In genomic region chr13:85366759-85367417, GRCh38 we compare ENCODE assay signal across 32 cellular contexts.
DNase-seq lines count a peak whose midpoint lies in the region; ATAC-seq and TF ChIP-seq lines count a peak whose summit lies in the region.
"Had no signal": no experiment of that assay in that cellular context is flagged by ENCODE, and none has a peak within 500 bp of the region (broad histone marks: within the 10 kb centered on the region; RNA-seq: fewer than 3 reads in every experiment).

No MANE protein-coding gene starts in this region.

- H4K20me1 ChIP-seq in OCI-LY7 (ENCODE audit: insufficient read depth, low read length): no peaks in the 10 kb centered on the region

- no peak overlapping the region for H4K91ac ChIP-seq in mesenchymal stem cell (ENCODE audit: low read length)

- H3K4me1 ChIP-seq in OCI-LY7 (ENCODE audit: insufficient read depth, low read length, poor library complexity, severe bottlenecking) (no peaks in the 10 kb centered on the region), mesenchymal stem cell (ENCODE audit: control insufficient read depth, insufficient read depth, low read depth, low read length) (no peaks in the 10 kb centered on the region), gastroesophageal sphincter (no peaks in the 10 kb centered on the region)
- H3K4me1 ChIP-seq: heart left ventricle, lower lobe of right lung, stomach, tibial artery had no signal

- H3K18ac ChIP-seq in mesenchymal stem cell (ENCODE audit: low read depth in 1 of 2, low read length in 2 of 2): no peak overlapping the region

- CTCF ChIA-PET in OCI-LY7 (lab: Charles Lee; ENCODE audit: unreplicated experiment): no interaction called here
- CTCF ChIA-PET in activated CD8-positive, alpha-beta T cell treated with anti-CD3 and anti-CD28 coated beads, Interleukin-2, amount 10 ng/mL, durations not matched to agents 7 days and 5 days (lab: Charles Lee): no interaction called here

- no peak overlapping the region for H2BK120ac ChIP-seq in mesenchymal stem cell (ENCODE audit: low read depth, low read length)

- H2BK15ac ChIP-seq in mesenchymal stem cell (ENCODE audit: low read depth, poor library complexity, severe bottlenecking): no peak overlapping the region

- H3K4ac ChIP-seq in mesenchymal stem cell (ENCODE audit: low read depth in 1 of 2, low read length in 2 of 2): no peak overlapping the region

- BruUV-seq in OCI-LY7 (replicated peaks; lab: Mats Ljungman, UMichigan): no TSS peak

- no peak overlapping the region for H2BK5ac ChIP-seq in mesenchymal stem cell (ENCODE audit: low read depth, low read length, poor library complexity, severe bottlenecking)

- H3K27ac ChIP-seq in OCI-LY7 (ENCODE audit: low read depth, low read length, poor library complexity, severe bottlenecking) (no peak overlapping the region), mesenchymal stem cell (ENCODE audit: low read length, poor library complexity, severe bottlenecking) (no peak overlapping the region), gastroesophageal sphincter (no peak overlapping the region)
- H3K27ac ChIP-seq: epithelial cell of prostate, heart left ventricle, lower lobe of right lung, ovary, skin epidermis, stomach, tibial artery had no signal

- H2AFZ ChIP-seq in OCI-LY7 (ENCODE audit: low read length) (0 out of 2 replicates have a peak overlapping the region, but pooled peaks have one; percentile 3), mesenchymal stem cell (ENCODE audit: low read depth, low read length) (no peak overlapping the region)

- TF ChIP-seq POLR2A in gastroesophageal sphincter (IDR thresholded peaks at IDR 0.05): no peak

- no peaks in the 10 kb centered on the region for H3K79me1 ChIP-seq in mesenchymal stem cell (replicated peaks; ENCODE audit: low read length, poor library complexity, severe bottlenecking)

- H4K8ac ChIP-seq in mesenchymal stem cell (ENCODE audit: low read length): no peak overlapping the region

- H3K36me3 Mint-ChIP-seq in activated naive CD8-positive, alpha-beta T cell treated with anti-CD3 and anti-CD28 coated beads for 36 hours: no peaks in the 10 kb centered on the region
- H3K36me3 Mint-ChIP-seq in activated CD8-positive, alpha-beta T cell treated with anti-CD3 and anti-CD28 coated beads, Interleukin-2, amount 10 ng/mL, durations not matched to agents 7 days and 5 days (ENCODE audit: low read depth): no peaks in the 10 kb centered on the region
- H3K36me3 Mint-ChIP-seq: activated naive CD4-positive, alpha-beta T cell treated with anti-CD3 and anti-CD28 coated beads, Interleukin-2, amount 50 U/mL, for 24 hours had no signal

- H3K9me3 Mint-ChIP-seq in activated naive CD8-positive, alpha-beta T cell treated with anti-CD3 and anti-CD28 coated beads for 36 hours: no peaks in the 10 kb centered on the region
- peaks cover 9% of the 10 kb centered on the region for H3K9me3 Mint-ChIP-seq in activated CD8-positive, alpha-beta T cell treated with anti-CD3 and anti-CD28 coated beads, Interleukin-2, amount 10 ng/mL, durations not matched to agents 7 days and 5 days (ENCODE audit: insufficient read depth)

- H3K79me2 ChIP-seq in OCI-LY7 (ENCODE audit: insufficient read depth, low read depth, low read length): no peaks in the 10 kb centered on the region; the same call in 1 of the 2 replicates

- no peak overlapping the region for H3K4me3 ChIP-seq in OCI-LY7 (ENCODE audit: low read depth, low read length, poor library complexity, severe bottlenecking)
- H3K4me3 ChIP-seq in cardiac fibroblast (replicated peaks in 1 of 2; ENCODE audit: low read depth in 2 of 2, low read length in 2 of 2): no peak overlapping the region
- H3K4me3 ChIP-seq in mesenchymal stem cell (ENCODE audit: insufficient read depth in 1 of 2, low read depth in 1 of 2, low read length in 2 of 2): no peak overlapping the region
- H3K4me3 ChIP-seq in gastroesophageal sphincter: no peak overlapping the region
- H3K4me3 ChIP-seq: heart left ventricle, lower lobe of right lung, ovary, skin epidermis, stomach, tibial artery had no signal

- no peaks in the 10 kb centered on the region for H3K36me3 ChIP-seq in OCI-LY7 (ENCODE audit: insufficient read depth, low read length)
- H3K36me3 ChIP-seq in mesenchymal stem cell (ENCODE audit: control insufficient read depth in 1 of 2, insufficient read depth in 2 of 2, low read depth in 1 of 2, low read length in 2 of 2): no peaks in the 10 kb centered on the region
- H3K36me3 ChIP-seq in gastroesophageal sphincter: no peaks in the 10 kb centered on the region
- H3K36me3 ChIP-seq: heart left ventricle, lower lobe of right lung, ovary, stomach, tibial artery had no signal

- 57% methylated on average over 1 of the region's 5 CpGs for WGBS in mesenchymal stem cell
- WGBS in gastroesophageal sphincter (ENCODE audit: low coverage in 1 of 2), 2 donors: 83 to 88% methylated on average over 5 of the region's 5 CpGs

- no peak overlapping the region for H2BK12ac ChIP-seq in mesenchymal stem cell (ENCODE audit: low read length in 2 of 2)

- no peak for TF ChIP-seq CTCF in OCI-LY7 (conservative IDR thresholded peaks at IDR 0.05; ENCODE audit: low read length)
- TF ChIP-seq CTCF in cardiac fibroblast (IDR thresholded peaks at IDR 0.05; ENCODE audit: low read depth, low read length): no peak
- no peak for TF ChIP-seq CTCF in gastroesophageal sphincter (IDR thresholded peaks at IDR 0.05)

- no peaks in the 10 kb centered on the region for H3K4me1 Mint-ChIP-seq in activated naive CD8-positive, alpha-beta T cell treated with anti-CD3 and anti-CD28 coated beads for 36 hours
- no peaks in the 10 kb centered on the region for H3K4me1 Mint-ChIP-seq in activated CD8-positive, alpha-beta T cell treated with anti-CD3 and anti-CD28 coated beads, Interleukin-2, amount 10 ng/mL, durations not matched to agents 7 days and 5 days (ENCODE audit: low read depth)
- H3K4me1 Mint-ChIP-seq: activated B cell treated with CpG ODN at 0.5 μM for 24 hours; activated naive CD4-positive, alpha-beta T cell treated with anti-CD3 and anti-CD28 coated beads, Interleukin-2, amount 50 U/mL, for 24 hours; nephron progenitor cell had no signal

- POLR2A ChIA-PET in OCI-LY7 (lab: Charles Lee): interaction anchor here (0.5 to 0.6 kb wide), 2 partner anchors 60 to 93 kb away, joined by 3 read pairs; no protein-coding TSS in a partner anchor
- POLR2A ChIA-PET in activated CD8-positive, alpha-beta T cell treated with anti-CD3 and anti-CD28 coated beads, Interleukin-2, amount 10 ng/mL, durations not matched to agents 7 days and 5 days (lab: Charles Lee): no interaction called here

- H3K4me3 Mint-ChIP-seq in activated naive CD8-positive, alpha-beta T cell treated with anti-CD3 and anti-CD28 coated beads for 36 hours: no peak overlapping the region
- H3K4me3 Mint-ChIP-seq in activated CD8-positive, alpha-beta T cell treated with anti-CD3 and anti-CD28 coated beads, Interleukin-2, amount 10 ng/mL, durations not matched to agents 7 days and 5 days: no peak overlapping the region
- H3K4me3 Mint-ChIP-seq: activated B cell treated with CpG ODN at 0.5 μM for 24 hours; activated naive CD4-positive, alpha-beta T cell treated with anti-CD3 and anti-CD28 coated beads, Interleukin-2, amount 50 U/mL, for 24 hours; nephron progenitor cell had no signal

- no peak for ATAC-seq in GM21390 (IDR thresholded peaks at IDR 0.05; ENCODE audit: unreplicated experiment)
- no peak for ATAC-seq in gastroesophageal sphincter
- ATAC-seq in activated CD8-positive, alpha-beta T cell treated with anti-CD3 and anti-CD28 coated beads, Interleukin-2, amount 10 ng/mL, durations not matched to agents 7 days and 5 days: no peak
- ATAC-seq: heart left ventricle, HepG2, lower lobe of right lung had no signal

- H3K4me2 ChIP-seq in OCI-LY7 (ENCODE audit: low read length) (no peak overlapping the region), mesenchymal stem cell (ENCODE audit: low read length, poor library complexity, severe bottlenecking) (no peak overlapping the region)

- no peaks in the 10 kb centered on the region for H3K27me3 ChIP-seq in mesenchymal stem cell (ENCODE audit: control insufficient read depth in 1 of 2, insufficient read depth in 1 of 2, low read length in 2 of 2)
- H3K27me3 ChIP-seq in gastroesophageal sphincter: no peaks in the 10 kb centered on the region
- H3K27me3 ChIP-seq: heart left ventricle, ovary, stomach, tibial artery had no signal

- no peaks in the 10 kb centered on the region; the same call in 1 of the 2 replicates for H3K9me3 ChIP-seq in OCI-LY7 (ENCODE audit: low read length)
- peaks cover 2% of the 10 kb centered on the region for H3K9me3 ChIP-seq in mesenchymal stem cell (ENCODE audit: control insufficient read depth, low read length)
- H3K9me3 ChIP-seq in gastroesophageal sphincter: peaks cover 0 to 5% (median 0%) of the 10 kb centered on the region in 3 donors
- H3K9me3 ChIP-seq: lower lobe of right lung, ovary, tibial artery had no signal

- no peaks in the 10 kb centered on the region for H3K27me3 Mint-ChIP-seq in activated naive CD8-positive, alpha-beta T cell treated with anti-CD3 and anti-CD28 coated beads for 36 hours
- H3K27me3 Mint-ChIP-seq in activated CD8-positive, alpha-beta T cell treated with anti-CD3 and anti-CD28 coated beads, Interleukin-2, amount 10 ng/mL, durations not matched to agents 7 days and 5 days (ENCODE audit: low read depth): no peaks in the 10 kb centered on the region
- H3K27me3 Mint-ChIP-seq: activated B cell treated with CpG ODN at 0.5 μM for 24 hours; activated naive CD4-positive, alpha-beta T cell treated with anti-CD3 and anti-CD28 coated beads, Interleukin-2, amount 50 U/mL, for 24 hours had no signal

- DNase-seq in ELR (ENCODE audit: low read depth) (peak; percentile 10), OCI-LY7 (ENCODE audit: low spot score) (no peak), cardiac fibroblast (ENCODE audit: low read depth in 2 of 2) (peak; percentile 1 to 9), mesenchymal stem cell (peak; percentile 44)
- DNase-seq in activated naive CD8-positive, alpha-beta T cell treated with anti-CD3 and anti-CD28 coated beads for 36 hours: no peak
- no peak for DNase-seq in activated CD8-positive, alpha-beta T cell treated with anti-CD3 and anti-CD28 coated beads, Interleukin-2, amount 10 ng/mL, durations not matched to agents 7 days and 5 days
- DNase-seq: ACHN; activated B cell treated with CpG ODN at 0.5 μM for 24 hours; activated CD4-positive, alpha-beta T cell treated with anti-CD3 and anti-CD28 coated beads, Interleukin-2, amount 50 U/mL, for 48 hours; aorta; cerebellar nuclear complex; COR-L47; DMS79; heart left ventricle; kidney glomerular epithelial cell; lower lobe of right lung; NCI-H1048; NCI-H187; NCI-H69; nephron progenitor cell; ovary; stimulated activated CD8-positive, alpha-beta memory T cell treated with anti-CD3 and anti-CD28 coated beads, Interleukin-4, amount 100 ng/mL, for 48 hours; stomach; T-helper 1 cell; tibial artery had no signal

- no peak overlapping the region for H2AK5ac ChIP-seq in mesenchymal stem cell (ENCODE audit: low read length, severe bottlenecking)

- H3K23ac ChIP-seq in mesenchymal stem cell (ENCODE audit: low read length in 2 of 2): no peak overlapping the region

- H3K9ac ChIP-seq in mesenchymal stem cell (ENCODE audit: low read length): no peak overlapping the region

- H3K27ac Mint-ChIP-seq in activated naive CD8-positive, alpha-beta T cell treated with anti-CD3 and anti-CD28 coated beads for 36 hours: no peak overlapping the region
- no peak overlapping the region for H3K27ac Mint-ChIP-seq in activated CD8-positive, alpha-beta T cell treated with anti-CD3 and anti-CD28 coated beads, Interleukin-2, amount 10 ng/mL, durations not matched to agents 7 days and 5 days
- H3K27ac Mint-ChIP-seq: activated B cell treated with CpG ODN at 0.5 μM for 24 hours; activated naive CD4-positive, alpha-beta T cell treated with anti-CD3 and anti-CD28 coated beads, Interleukin-2, amount 50 U/mL, for 24 hours; activated T-helper 2 cell treated with anti-CD3 and anti-CD28 coated beads, Interferon-gamma antibody, Interleukin-2, Interleukin-4, amounts not matched to agents 10 μg/mL and 5 μg/mL and 100 μg/mL, durations not matched to agents 14 hours and 24 hours and 36 hours; nephron progenitor cell had no signal

- intact Hi-C loops in OCI-LY7 (cut with micrococcal nuclease; ENCODE audit: unreplicated experiment): no loop called here

- no peak for TF ChIP-seq EP300 in gastroesophageal sphincter (IDR thresholded peaks at IDR 0.05)

- no peak overlapping the region for H3K14ac ChIP-seq in mesenchymal stem cell (ENCODE audit: low read length in 2 of 2)

- no peaks in the 10 kb centered on the region for H3K9me2 ChIP-seq in OCI-LY7 (ENCODE audit: insufficient read depth, low read length)

Comparison
In these comparisons a context has a peak if more than half of its experiments do, and no peak if none do; other contexts are left out.
1. DNase-seq: peak in ELR (single experiment), cardiac fibroblast (2 of 2) and mesenchymal stem cell (single experiment); none in OCI-LY7 (single experiment), activated naive CD8-positive, alpha-beta T cell treated with anti-CD3 and anti-CD28 coated beads for 36 hours (single experiment) and activated CD8-positive, alpha-beta T cell treated with anti-CD3 and anti-CD28 coated beads, Interleukin-2, amount 10 ng/mL, durations not matched to agents 7 days and 5 days (single experiment).